ENCODE assay signal across 1 cellular context in genomic region chr1:40185951-40186864, GRCh38.
A peak's percentile ranks its signal among the peaks of the same experiment; 100 is the strongest.
TF ChIP-seq lines count a peak whose summit lies in the region.

No MANE protein-coding gene starts in this region.

TF ChIP-seq in GM12878, 131 proteins besides CTCF, POLR2A, EP300 and RAD21 (continued from another document and continues in another):
- TF ChIP-seq IRF5 (IDR thresholded peaks at IDR 0.05; ENCODE audit: borderline replicate concordance) (no peak), E2F4 (IDR thresholded peaks at IDR 0.05; ENCODE audit: low read depth, low read length) (no peak), JUNB (IDR thresholded peaks at IDR 0.05) (peak; percentile 97), FOXM1 (IDR thresholded peaks at IDR 0.05; ENCODE audit: low read depth, low read length) (peak; percentile 74; the same call in 1 of the 2 replicates), CHD2 (IDR thresholded peaks at IDR 0.05; ENCODE audit: borderline replicate concordance, low read depth, low read length) (peak; percentile 79), CEBPB (IDR thresholded peaks at IDR 0.05; ENCODE audit: borderline replicate concordance in 1 of 2, low read depth in 2 of 2, low read length in 2 of 2) (no peak), POLR2AphosphoS2 (IDR thresholded peaks at IDR 0.05; ENCODE audit: low read depth, low read length) (no peak), MLLT1 (IDR thresholded peaks at IDR 0.05) (0 out of 2 replicates have a peak, but pooled peaks have one; percentile 10), ZBTB40 (IDR thresholded peaks at IDR 0.05; ENCODE audit: borderline replicate concordance) (no peak; the same call in 1 of the 2 replicates), BACH1 (IDR thresholded peaks at IDR 0.05; ENCODE audit: borderline replicate concordance) (peak; percentile 81; the same call in 1 of the 2 replicates), RELA (IDR thresholded peaks at IDR 0.05; ENCODE audit: borderline replicate concordance, partially characterized antibody) (peak; percentile 25), TBL1XR1 (IDR thresholded peaks at IDR 0.05; ENCODE audit: low read depth, low read length) (peak; percentile 89), RELB (IDR thresholded peaks at IDR 0.05; ENCODE audit: low read depth) (peak; percentile 17; the same call in 1 of the 2 replicates), JUND (IDR thresholded peaks at IDR 0.05; ENCODE audit: low read depth, low read length) (peak; percentile 97), REST (IDR thresholded peaks at IDR 0.05; ENCODE audit: low read depth, low read length) (no peak), TCF12 (IDR thresholded peaks at IDR 0.05; ENCODE audit: low read depth, low read length) (peak; percentile 71; the same call in 1 of the 2 replicates), MAX (IDR thresholded peaks at IDR 0.05; ENCODE audit: low read depth, low read length) (peak; percentile 77; the same call in 1 of the 2 replicates), NFIC (IDR thresholded peaks at IDR 0.05; ENCODE audit: low read depth, low read length) (peak; percentile 86), IKZF1 (conservative IDR thresholded peaks at IDR 0.05) (peak; percentile 53; the same call in 1 of the 2 replicates), CBFB (IDR thresholded peaks at IDR 0.05; ENCODE audit: low read depth) (peak; percentile 77; the same call in 1 of the 2 replicates), ATF2 (IDR thresholded peaks at IDR 0.05; ENCODE audit: low read length) (peak; percentile 68; the same call in 1 of the 2 replicates), GABPA (IDR thresholded peaks at IDR 0.05; ENCODE audit: low read depth) (0 out of 2 replicates have a peak, but pooled peaks have one; percentile 12), SIN3A (IDR thresholded peaks at IDR 0.05; ENCODE audit: low read depth, low read length) (0 out of 2 replicates have a peak, but pooled peaks have one; percentile 28), ESRRA (IDR thresholded peaks at IDR 0.05; ENCODE audit: low read length) (no peak), NR2F1 (conservative IDR thresholded peaks at IDR 0.05) (peak; percentile 79), USF2 (IDR thresholded peaks at IDR 0.05; ENCODE audit: borderline replicate concordance, low read depth, low read length) (no peak; the same call in 1 of the 2 replicates), NR2C1 (IDR thresholded peaks at IDR 0.05) (no peak), CREM (IDR thresholded peaks at IDR 0.05; ENCODE audit: low read depth) (peak; percentile 49; the same call in 1 of the 2 replicates), ZNF384 (IDR thresholded peaks at IDR 0.05; ENCODE audit: borderline replicate concordance, low read depth, low read length) (0 out of 2 replicates have a peak, but pooled peaks have one; percentile 42), MTA2 (IDR thresholded peaks at IDR 0.05; ENCODE audit: low read depth) (peak; percentile 80), RUNX3 (IDR thresholded peaks at IDR 0.05; ENCODE audit: low read length) (peak; percentile 98), RCOR1 (conservative IDR thresholded peaks at IDR 0.05; ENCODE audit: low read depth, low read length) (peak; percentile 92), RFX5 (IDR thresholded peaks at IDR 0.05; ENCODE audit: low read depth, low read length) (0 out of 2 replicates have a peak, but pooled peaks have one; percentile 50), ZBED1 (IDR thresholded peaks at IDR 0.05; ENCODE audit: borderline replicate concordance) (peak; percentile 73; the same call in 1 of the 2 replicates), MEF2A (IDR thresholded peaks at IDR 0.05; ENCODE audit: insufficient read depth, low read depth, low read length) (peak; percentile 80), BCL11A (IDR thresholded peaks at IDR 0.05; ENCODE audit: low read depth, low read length) (peak; percentile 87), RB1 (IDR thresholded peaks at IDR 0.05; ENCODE audit: borderline replicate concordance) (no peak), EGR1 (IDR thresholded peaks at IDR 0.05; ENCODE audit: borderline replicate concordance in 1 of 2, low read depth in 2 of 2, low read length in 2 of 2) (peak in 1 of 2 experiments; percentile 68; a peak in 1 of 3 replicates), MXI1 (IDR thresholded peaks at IDR 0.05; ENCODE audit: low read depth, low read length) (peak; percentile 95), SMC3 (IDR thresholded peaks at IDR 0.05; ENCODE audit: borderline replicate concordance, low read length) (peak; percentile 17; the same call in 1 of the 2 replicates), YY1 (IDR thresholded peaks at IDR 0.05; ENCODE audit: low read depth, low read length) (peak; percentile 87), POLR2AphosphoS5 (IDR thresholded peaks at IDR 0.05; ENCODE audit: low read length) (peak; percentile 24; the same call in 1 of the 2 replicates), TCF3 (IDR thresholded peaks at IDR 0.05; ENCODE audit: borderline replicate concordance, insufficient read depth, low read depth, low read length) (no peak), MTA3 (IDR thresholded peaks at IDR 0.05; ENCODE audit: borderline replicate concordance, low read length) (0 out of 2 replicates have a peak, but pooled peaks have one; percentile 71), SREBF1 (IDR thresholded peaks at IDR 0.05; ENCODE audit: low read length) (peak; percentile 86), MEF2B (IDR thresholded peaks at IDR 0.05; ENCODE audit: partially characterized antibody, poor library complexity, severe bottlenecking) (peak; percentile 46), RAD51 (IDR thresholded peaks at IDR 0.05) (peak; percentile 76), MYB (IDR thresholded peaks at IDR 0.05; ENCODE audit: borderline replicate concordance, low read depth, low read length) (peak; percentile 83; the same call in 1 of the 2 replicates), ZNF217 (IDR thresholded peaks at IDR 0.05) (peak; percentile 98), POU2F2 (IDR thresholded peaks at IDR 0.05; ENCODE audit: borderline replicate concordance, low read depth, low read length) (peak; percentile 99), HDAC2 (IDR thresholded peaks at IDR 0.05) (no peak), ATF7 (IDR thresholded peaks at IDR 0.05; ENCODE audit: low read depth) (peak; percentile 64)
